Comparison of ENCODE assay signal across 8 cellular contexts in the genomic region with DNA sequence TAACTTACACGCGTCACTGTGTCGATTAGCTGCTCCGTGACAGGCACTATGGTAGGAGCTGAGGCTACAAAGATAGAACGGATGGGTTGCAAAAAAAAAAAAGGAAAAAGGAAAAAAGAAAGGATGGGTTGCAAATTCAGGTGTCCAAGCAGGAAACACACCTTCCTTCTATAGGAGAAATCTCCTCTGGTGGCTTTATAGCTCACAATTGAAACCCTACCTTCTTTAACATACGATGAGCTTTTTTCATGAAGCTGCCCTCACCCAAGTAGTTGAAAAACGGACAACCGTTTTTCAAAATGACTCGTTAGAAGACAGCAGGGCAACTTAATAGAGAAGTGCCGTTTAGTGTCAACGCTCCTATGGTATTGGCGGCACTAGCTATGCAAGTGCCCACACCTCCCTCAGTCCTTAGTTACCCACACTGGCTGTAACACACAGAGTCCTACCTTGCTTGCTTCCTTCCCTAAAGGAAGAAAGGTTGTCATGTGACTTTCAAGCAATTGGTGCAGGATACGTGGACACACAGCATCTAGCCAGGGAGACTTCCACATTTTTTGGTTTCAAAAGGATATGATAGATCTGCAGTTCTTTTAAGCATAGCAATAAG. TPM values are rescaled to one million over a fixed set of nuclear protein-coding genes. Genes with fewer than 3 reads are reported as not detected.
DNase-seq lines count a peak whose midpoint lies in the region; ATAC-seq and TF ChIP-seq lines count a peak whose summit lies in the region.

No MANE protein-coding gene starts in this region.

- in situ Hi-C loops in transverse colon (cut with MboI; ENCODE audit: low pct_ligation_motif_present in 1 of 4, low pct_unique_long_range_greater_than_20kb in 1 of 4, low sequenced_read_pairs in 3 of 4), result no loop called here

- peaks cover 60% of the 10 kb centered on the region for H3K79me2 ChIP-seq in Karpas-422 (ENCODE audit: low read length)
- H3K79me2 ChIP-seq in SU-DHL-6 (ENCODE audit: insufficient read depth, low read length), result peaks cover 54% of the 10 kb centered on the region

- H3K4me3 Mint-ChIP-seq in CD4-positive, alpha-beta memory T cell, result peak overlapping the region; percentile 93 to 100 (median 96)

- H3K36me3 Mint-ChIP-seq in CD4-positive, alpha-beta memory T cell, result peaks cover 5 to 22% of the 10 kb centered on the region in 2 donors

- peak overlapping the region; percentile 89 for H3K27ac ChIP-seq in CD4-positive, alpha-beta memory T cell (ENCODE audit: low read depth, low read length)
- H3K27ac ChIP-seq in Karpas-422 (ENCODE audit: low read length), result peak overlapping the region; percentile 60
- peak overlapping the region; percentile 71 for H3K27ac ChIP-seq in SU-DHL-6 (ENCODE audit: low read depth, low read length)
- peak overlapping the region; percentile 100 for H3K27ac ChIP-seq in mesodermal cell (ENCODE audit: low read depth, low read length, severe bottlenecking)
- H3K27ac ChIP-seq in transverse colon, result peak overlapping the region; percentile 94 to 98 (median 97)

- POLR2A ChIA-PET in CD4-positive, alpha-beta memory T cell (lab: Charles Lee; ENCODE audit: partially characterized antibody), result interaction anchor here (0.6 to 3.4 kb wide), 25 partner anchors 10 to 1657 kb away, joined by 3 to 56 read pairs (median 4); a partner anchor contains a TSS

- H3K9ac ChIP-seq in Karpas-422 (ENCODE audit: low read length) (peak overlapping the region; percentile 90), SU-DHL-6 (ENCODE audit: low read length) (peak overlapping the region; percentile 81), endocrine pancreas (ENCODE audit: control insufficient read depth, insufficient read depth, low read length) (peak overlapping the region; percentile 88)

- DNase-seq in CD4-positive, alpha-beta memory T cell, result no peak
- DNase-seq in Karpas-422 (peak; percentile 95), transverse colon (peak; percentile 37)

- 11 to 14% methylated on average over 10 to 11 of the region's 13 CpGs for WGBS in mesodermal cell (ENCODE audit: insufficient coverage in 2 of 2), 2 experiments
- 0% methylated on average over 9 to 13 of the region's 13 CpGs for WGBS in transverse colon (ENCODE audit: low coverage in 1 of 2), 2 donors

- no peaks in the 10 kb centered on the region for H3K27me3 Mint-ChIP-seq in CD4-positive, alpha-beta memory T cell

- no peaks in the 10 kb centered on the region for H3K36me3 ChIP-seq in CD4-positive, alpha-beta memory T cell (ENCODE audit: insufficient read depth, low read length)
- H3K36me3 ChIP-seq in Karpas-422 (ENCODE audit: insufficient read depth, low read length) (no peaks in the 10 kb centered on the region), SU-DHL-6 (ENCODE audit: low read length) (no peaks in the 10 kb centered on the region), endocrine pancreas (ENCODE audit: control insufficient read depth, insufficient read depth, low read length) (no peaks in the 10 kb centered on the region), mesodermal cell (ENCODE audit: control insufficient read depth, insufficient read depth, low read length) (peaks cover 9% of the 10 kb centered on the region), transverse colon (no peaks in the 10 kb centered on the region)

- H3K4me2 ChIP-seq in Karpas-422 (ENCODE audit: low read depth, low read length, poor library complexity, severe bottlenecking) (peak overlapping the region; percentile 73), SU-DHL-6 (ENCODE audit: low read depth, low read length, poor library complexity, severe bottlenecking) (peak overlapping the region; percentile 98)

- H3K27ac Mint-ChIP-seq in CD4-positive, alpha-beta memory T cell, result peak overlapping the region; percentile 97 to 99 (median 99)

- no peak for TF ChIP-seq CTCF in SU-DHL-6 (IDR thresholded peaks at IDR 0.05; ENCODE audit: insufficient read depth, low read length, poor library complexity, severe bottlenecking)
- no peak for TF ChIP-seq CTCF in transverse colon (IDR thresholded peaks at IDR 0.05)

- H3K9me2 ChIP-seq in Karpas-422 (replicated peaks; ENCODE audit: insufficient read depth, low read length), result no peaks in the 10 kb centered on the region
- no peaks in the 10 kb centered on the region for H3K9me2 ChIP-seq in SU-DHL-6 (replicated peaks; ENCODE audit: insufficient read depth, low read length)

- H4K20me1 ChIP-seq in Karpas-422 (ENCODE audit: insufficient read depth, low read depth, low read length) (peaks cover 8% of the 10 kb centered on the region; the same call in 1 of the 2 replicates), SU-DHL-6 (ENCODE audit: low read depth, low read length) (no peaks in the 10 kb centered on the region)

- peaks cover 31 to 59% (median 43%) of the 10 kb centered on the region in 4 donors for H3K4me1 Mint-ChIP-seq in CD4-positive, alpha-beta memory T cell

- intact Hi-C loops in CD4-positive, alpha-beta memory T cell (cut with micrococcal nuclease), result loop anchor here (1.0 to 5.0 kb wide), 3 partner anchors 66 to 1213 kb away; a partner anchor contains a TSS
- intact Hi-C loops in transverse colon (cut with DNase I; ENCODE audit: low total_unique reads), result no loop called here

- peak overlapping the region; percentile 51 to 71 for H3K4me3 ChIP-seq in CD4-positive, alpha-beta memory T cell (ENCODE audit: low read length in 2 of 2)
- H3K4me3 ChIP-seq in Karpas-422 (ENCODE audit: low read length) (peak overlapping the region; percentile 89), SU-DHL-6 (ENCODE audit: insufficient read depth, low read length, poor library complexity, severe bottlenecking) (peak overlapping the region; percentile 80), endocrine pancreas (ENCODE audit: control insufficient read depth, insufficient read depth, low read length) (peak overlapping the region; percentile 90), mesodermal cell (ENCODE audit: extremely low read depth, insufficient read depth, low read length, poor library complexity, severe bottlenecking) (peak overlapping the region; percentile 96), transverse colon (peak overlapping the region; percentile 67 to 93 (median 86))

- peak; percentile 31 for ATAC-seq in GM18909 (IDR thresholded peaks at IDR 0.05; ENCODE audit: poor library complexity, unreplicated experiment)
- ATAC-seq in GM19035 (IDR thresholded peaks at IDR 0.05; ENCODE audit: unreplicated experiment), result no peak

- CTCF ChIA-PET in CD4-positive, alpha-beta memory T cell (lab: Charles Lee; ENCODE audit: partially characterized antibody), result interaction anchor here (0.5 to 2.2 kb wide), 8 partner anchors 11 to 643 kb away, joined by 3 to 19 read pairs (median 6); a partner anchor contains a TSS

- H2AFZ ChIP-seq in Karpas-422 (ENCODE audit: low read length) (peak overlapping the region; percentile 77; the same call in 1 of the 2 replicates), SU-DHL-6 (ENCODE audit: low read depth, low read length, severe bottlenecking) (peak overlapping the region; percentile 81)

- no peaks in the 10 kb centered on the region for H3K27me3 ChIP-seq in CD4-positive, alpha-beta memory T cell (ENCODE audit: insufficient read depth, low read length)
- H3K27me3 ChIP-seq in Karpas-422 (ENCODE audit: low read length), result no peaks in the 10 kb centered on the region
- no peaks in the 10 kb centered on the region for H3K27me3 ChIP-seq in SU-DHL-6 (ENCODE audit: low read length)
- H3K27me3 ChIP-seq in endocrine pancreas (ENCODE audit: control insufficient read depth, insufficient read depth, low read length), result no peaks in the 10 kb centered on the region
- H3K27me3 ChIP-seq in transverse colon, result no peaks in the 10 kb centered on the region

- peaks cover 43% of the 10 kb centered on the region for H3K4me1 ChIP-seq in CD4-positive, alpha-beta memory T cell (ENCODE audit: insufficient read depth, low read length)
- peaks cover 33% of the 10 kb centered on the region for H3K4me1 ChIP-seq in Karpas-422 (ENCODE audit: low read length)
- H3K4me1 ChIP-seq in endocrine pancreas (ENCODE audit: control insufficient read depth, insufficient read depth, low read length), result peaks cover 6% of the 10 kb centered on the region
- H3K4me1 ChIP-seq in mesodermal cell (ENCODE audit: control insufficient read depth, insufficient read depth, low read length, poor library complexity, severe bottlenecking), result peaks cover 2% of the 10 kb centered on the region
- peaks cover 9 to 45% (median 28%) of the 10 kb centered on the region in 4 donors for H3K4me1 ChIP-seq in transverse colon

- no peaks in the 10 kb centered on the region for H3K9me3 ChIP-seq in CD4-positive, alpha-beta memory T cell (ENCODE audit: control insufficient read depth in 1 of 2, low read length in 2 of 2)
- H3K9me3 ChIP-seq in Karpas-422 (ENCODE audit: low read length) (peaks cover 3% of the 10 kb centered on the region; the same call in 1 of the 2 replicates), SU-DHL-6 (ENCODE audit: insufficient read depth, low read length) (no peaks in the 10 kb centered on the region), endocrine pancreas (ENCODE audit: control insufficient read depth, low read length) (no peaks in the 10 kb centered on the region), mesodermal cell (ENCODE audit: control insufficient read depth, low read length) (no peaks in the 10 kb centered on the region), transverse colon (no peaks in the 10 kb centered on the region)

- H3K9me3 Mint-ChIP-seq in CD4-positive, alpha-beta memory T cell, result no peaks in the 10 kb centered on the region

- no peak for TF ChIP-seq POLR2A in transverse colon (IDR thresholded peaks at IDR 0.05)

- H3F3A ChIP-seq in SU-DHL-6 (ENCODE audit: insufficient read depth), result no peaks in the 10 kb centered on the region

- no peak for TF ChIP-seq EP300 in transverse colon (IDR thresholded peaks at IDR 0.05; ENCODE audit: low read depth)

RNA-seq across cellular contexts. Expression of a gene that starts 0.7 kb away (rescaled TPM):
- total RNA-seq in CD4-positive, alpha-beta memory T cell, result 10 to 100 TPM; 68.0 to 68.7 TPM
- 10 to 100 TPM; 24.6 to 77.2 TPM for polyA plus RNA-seq in CD4-positive, alpha-beta memory T cell
- total RNA-seq in Karpas-422 (2014; rRNA removed; shearing (Covaris generic); ENCODE audit: low replicate concordance), result 14.9 and 31.6 TPM in 2 replicates
- polyA plus RNA-seq in mesodermal cell (2013, experiment 1 of 2), result 25.9 TPM
- 32.6 TPM for polyA plus RNA-seq in mesodermal cell (2013, experiment 2 of 2)
- total RNA-seq in transverse colon, result 10 to 100 TPM; 14.2 to 45.6 (median 34.1) TPM

Comparison
In these comparisons a context has a peak if more than half of its experiments do, and no peak if none do; other contexts are left out.
1. DNase-seq: peak in Karpas-422 (single experiment) and transverse colon (single experiment); none in CD4-positive, alpha-beta memory T cell (0 of 5).
2. Peak in every context shown above with its lines, with median percentiles within 50 percentile points of each other: H3K27ac ChIP-seq, H3K4me3 ChIP-seq and H3K9ac ChIP-seq.